15 cellular contexts compared by ENCODE assay signal in genomic region chr1:228008391-228009115, GRCh38. TPM values are rescaled to one million over a fixed set of nuclear protein-coding genes. Genes with fewer than 3 reads are reported as not detected.
A peak's percentile ranks its signal among the peaks of the same experiment; 100 is the strongest.
DNase-seq lines count a peak whose midpoint lies in the region; ATAC-seq and TF ChIP-seq lines count a peak whose summit lies in the region.
"Had no signal": no experiment of that assay in that cellular context is flagged by ENCODE, and none has a peak within 500 bp of the region (broad histone marks: within the 10 kb centered on the region; RNA-seq: fewer than 3 reads in every experiment).

No MANE protein-coding gene starts in this region.

- CTCF ChIA-PET in CD8-positive, alpha-beta T cell (lab: Charles Lee) = no interaction called here

- TF ChIP-seq POLR2A in tibial nerve (IDR thresholded peaks at IDR 0.05) = no peak

- peaks cover 11% of the 10 kb centered on the region for H3K4me1 Mint-ChIP-seq in CD8-positive, alpha-beta T cell (ENCODE audit: low read depth)
- H3K4me1 Mint-ChIP-seq in neural progenitor cell = peaks cover 60% of the 10 kb centered on the region

- H3K27me3 ChIP-seq in CD8-positive, alpha-beta T cell (ENCODE audit: insufficient read depth, low read length) = peaks cover 12% of the 10 kb centered on the region
- peaks cover 87% of the 10 kb centered on the region for H3K27me3 ChIP-seq in H7 (ENCODE audit: control insufficient read depth, insufficient read depth, low read length)
- H3K27me3 ChIP-seq in neural progenitor cell = peaks cover 99% of the 10 kb centered on the region
- H3K27me3 ChIP-seq in tibial nerve = peaks cover 0 to 56% of the 10 kb centered on the region in 2 donors

- DNase-seq in CD8-positive, alpha-beta T cell = peak in 2 of 7 experiments; percentile 2 to 43
- peak; percentile 77 for DNase-seq in H7
- DNase-seq in ecto neural progenitor cell (ENCODE audit: low spot score) = peak; percentile 55
- peak; percentile 65 for DNase-seq in neural progenitor cell (ENCODE audit: low spot score)
- DNase-seq in mucosa of descending colon = no peak
- no peak for DNase-seq in nucleus accumbens (lab: John Stamatoyannopoulos, UW)
- DNase-seq in tibial nerve (ENCODE audit: low spot score in 2 of 2) = no peak
- DNase-seq: activated CD4-positive, alpha-beta T cell treated with anti-CD3 and anti-CD28 coated beads for 48 hours; dermis blood vessel endothelial cell; NCI-H1694; stimulated activated naive CD8-positive, alpha-beta T cell treated with anti-CD3 and anti-CD28 coated beads, Interleukin-15, Interleukin-2, amounts not matched to agents 100 U/mL and 50 U/mL, for 24 hours had no signal

- no peak overlapping the region for H3K27ac ChIP-seq in CD8-positive, alpha-beta T cell (ENCODE audit: low read depth, low read length)
- no peak overlapping the region for H3K27ac ChIP-seq in neural progenitor cell
- no peak overlapping the region for H3K27ac ChIP-seq in tibial nerve
- H3K27ac ChIP-seq: gastrocnemius medialis, parathyroid adenoma had no signal

- no peaks in the 10 kb centered on the region for H3K9me3 Mint-ChIP-seq in CD8-positive, alpha-beta T cell
- H3K9me3 Mint-ChIP-seq in neural progenitor cell = no peaks in the 10 kb centered on the region

- no peak for TF ChIP-seq EP300 in tibial nerve (IDR thresholded peaks at IDR 0.05)

- no peak for TF ChIP-seq CTCF in CD8-positive, alpha-beta T cell (IDR thresholded peaks at IDR 0.05)
- TF ChIP-seq CTCF in neural progenitor cell (IDR thresholded peaks at IDR 0.05) = no peak
- TF ChIP-seq CTCF in mucosa of descending colon (IDR thresholded peaks at IDR 0.05) = no peak
- no peak for TF ChIP-seq CTCF in tibial nerve (IDR thresholded peaks at IDR 0.05)

- no peak for ATAC-seq in CD8-positive, alpha-beta T cell
- no peak for ATAC-seq in mucosa of descending colon
- ATAC-seq: gastrocnemius medialis; stimulated activated naive CD8-positive, alpha-beta T cell treated with anti-CD3 and anti-CD28 coated beads, Interleukin-15, Interleukin-2, amounts not matched to agents 100 U/mL and 50 U/mL, for 24 hours had no signal

- intact Hi-C loops in CD8-positive, alpha-beta T cell (cut with DNase I, micrococcal nuclease) = no loop called here
- intact Hi-C loops in mucosa of descending colon (cut with DNase I, micrococcal nuclease) = no loop called here

- H2AFZ ChIP-seq in neural progenitor cell (replicated peaks) = no peak overlapping the region
- H2AFZ ChIP-seq: parathyroid adenoma had no signal

- H3K4me1 ChIP-seq in CD8-positive, alpha-beta T cell (ENCODE audit: insufficient read depth, low read length) = peaks cover 8% of the 10 kb centered on the region
- H3K4me1 ChIP-seq in neural progenitor cell = peaks cover 17% of the 10 kb centered on the region
- H3K4me1 ChIP-seq in mucosa of descending colon (ENCODE audit: low read depth) = no peaks in the 10 kb centered on the region
- H3K4me1 ChIP-seq in tibial nerve = peaks cover 0 to 30% (median 0%) of the 10 kb centered on the region in 4 donors
- H3K4me1 ChIP-seq: gastrocnemius medialis, parathyroid adenoma had no signal

- no peaks in the 10 kb centered on the region for H3K9me3 ChIP-seq in CD8-positive, alpha-beta T cell (ENCODE audit: low read length)
- H3K9me3 ChIP-seq in neural progenitor cell (ENCODE audit: low read depth) = no peaks in the 10 kb centered on the region
- H3K9me3 ChIP-seq in mucosa of descending colon = no peaks in the 10 kb centered on the region
- no peaks in the 10 kb centered on the region for H3K9me3 ChIP-seq in tibial nerve
- H3K9me3 ChIP-seq: gastrocnemius medialis had no signal

- POLR2A ChIA-PET in CD8-positive, alpha-beta T cell (lab: Charles Lee) = no interaction called here

- H3F3A ChIP-seq in neural progenitor cell (ENCODE audit: low read depth) = peaks cover 4% of the 10 kb centered on the region

- H3K27ac Mint-ChIP-seq in CD8-positive, alpha-beta T cell = no peak overlapping the region
- H3K27ac Mint-ChIP-seq in neural progenitor cell = peak overlapping the region; percentile 69

- peaks cover 67% of the 10 kb centered on the region for H4K20me1 ChIP-seq in neural progenitor cell (ENCODE audit: low read depth)

- H3K9ac ChIP-seq in neural progenitor cell = no peak overlapping the region
- H3K9ac ChIP-seq: parathyroid adenoma had no signal

- 5% methylated on average over 24 to 25 of the region's 52 CpGs for WGBS in tibial nerve, 2 donors

- no peaks in the 10 kb centered on the region for H3K79me2 ChIP-seq in neural progenitor cell (ENCODE audit: low read depth)
- H3K79me2 ChIP-seq: parathyroid adenoma had no signal

- H3K4me3 ChIP-seq in CD8-positive, alpha-beta T cell (ENCODE audit: low read depth, low read length) = no peak overlapping the region
- H3K4me3 ChIP-seq in H7 (ENCODE audit: insufficient read depth, low read depth, low read length) (no peak overlapping the region), neural progenitor cell (no peak overlapping the region), mucosa of descending colon (no peak overlapping the region), tibial nerve (no peak overlapping the region)
- H3K4me3 ChIP-seq: gastrocnemius medialis had no signal

- no peaks in the 10 kb centered on the region for H3K36me3 Mint-ChIP-seq in CD8-positive, alpha-beta T cell
- no peaks in the 10 kb centered on the region for H3K36me3 Mint-ChIP-seq in neural progenitor cell

- peak overlapping the region; percentile 51 for H3K4me3 Mint-ChIP-seq in CD8-positive, alpha-beta T cell
- H3K4me3 Mint-ChIP-seq in neural progenitor cell = peak overlapping the region; percentile 90

- peaks cover 49% of the 10 kb centered on the region for H3K27me3 Mint-ChIP-seq in CD8-positive, alpha-beta T cell (ENCODE audit: low read depth)
- H3K27me3 Mint-ChIP-seq in neural progenitor cell (ENCODE audit: insufficient read depth, low read depth) = peaks cover 46% of the 10 kb centered on the region

- H3K4me2 ChIP-seq in neural progenitor cell = peak overlapping the region; percentile 75

- H3K36me3 ChIP-seq in CD8-positive, alpha-beta T cell (ENCODE audit: insufficient read depth, low read length) = no peaks in the 10 kb centered on the region
- no peaks in the 10 kb centered on the region for H3K36me3 ChIP-seq in H7 (replicated peaks; ENCODE audit: control insufficient read depth, insufficient read depth, low read length)
- no peaks in the 10 kb centered on the region for H3K36me3 ChIP-seq in neural progenitor cell
- no peaks in the 10 kb centered on the region for H3K36me3 ChIP-seq in mucosa of descending colon (ENCODE audit: low read depth)
- no peaks in the 10 kb centered on the region for H3K36me3 ChIP-seq in tibial nerve
- H3K36me3 ChIP-seq: gastrocnemius medialis had no signal

RNA-seq across cellular contexts. Expression of gene WNT3A, which starts 1.8 kb away (rescaled TPM):
- total RNA-seq in CD8-positive, alpha-beta T cell = under 1 TPM in 1 of 2 experiments, not detected in 1; 0.14 TPM
- 0.31 and 0.33 TPM in 2 replicates for total RNA-seq in H7 (2014; rRNA removed; shearing (Covaris generic))
- total RNA-seq in neural progenitor cell (ENCODE audit: low replicate concordance) (0.12 TPM in 1 of 2 replicates, not detected in the other), mucosa of descending colon (not detected), tibial nerve (not detected)
- total RNA-seq: dermis blood vessel endothelial cell, gastrocnemius medialis, HT1080, SK-MEL-5 had no signal

Comparison
In these comparisons a context has a peak if more than half of its experiments do, and no peak if none do; other contexts are left out.
1. DNase-seq: peak in H7 (single experiment), ecto neural progenitor cell (single experiment) and neural progenitor cell (single experiment); none in mucosa of descending colon (0 of 3), nucleus accumbens (0 of 56) and tibial nerve (0 of 2).